Comparison of ENCODE assay signal across 9 cellular contexts in genomic region chrX:128106630-128107029, GRCh38. TPM values are rescaled to one million over a fixed set of nuclear protein-coding genes. Genes with fewer than 3 reads are reported as not detected.
DNase-seq lines count a peak whose midpoint lies in the region; ATAC-seq and TF ChIP-seq lines count a peak whose summit lies in the region.
"Had no signal": no experiment of that assay in that cellular context is flagged by ENCODE, and none has a peak within 500 bp of the region (broad histone marks: within the 10 kb centered on the region; RNA-seq: fewer than 3 reads in every experiment).

No MANE protein-coding gene starts in this region.

- H3K36me3 ChIP-seq in SK-N-MC (ENCODE audit: insufficient read depth, low read length) (no peaks in the 10 kb centered on the region), left lung (no peaks in the 10 kb centered on the region)
- H3K36me3 ChIP-seq: neutrophil had no signal

- intact Hi-C loops in left lung (cut with DNase I) (no loop called here), posterior cingulate gyrus (cut with DNase I) (no loop called here)

- H3K4me3 ChIP-seq in SK-N-MC (no peak overlapping the region), left lung (no peak overlapping the region)

- peak; percentile 26 for DNase-seq in DMS53 treated with DMSO at 0.1 percent for 48 hours (lab: John Stamatoyannopoulos, UW; ENCODE audit: unreplicated experiment)
- DNase-seq in SK-N-MC (ENCODE audit: low read depth, low spot score), result peak; percentile 5
- no peak for DNase-seq in left lung
- DNase-seq in posterior cingulate gyrus, result no peak
- DNase-seq in GM19238 (ENCODE audit: insufficient read length, low spot score), result no peak
- DNase-seq in NCI-H345 treated with DMSO at 0.1 percent for 48 hours (lab: John Stamatoyannopoulos, UW; ENCODE audit: unreplicated experiment), result no peak

- H3K9ac ChIP-seq in SK-N-MC (ENCODE audit: insufficient read length), result no peak overlapping the region

- H3K4me1 ChIP-seq in left lung, result no peaks in the 10 kb centered on the region

- H3K9me3 ChIP-seq in SK-N-MC (ENCODE audit: low read depth, low read length) (no peaks in the 10 kb centered on the region), left lung (no peaks in the 10 kb centered on the region)
- H3K9me3 ChIP-seq: neutrophil had no signal

- H3K27ac ChIP-seq in SK-N-MC, result no peak overlapping the region
- H3K27ac ChIP-seq in left lung, result no peak overlapping the region
- H3K27ac ChIP-seq: neutrophil had no signal

- no peaks in the 10 kb centered on the region for H3K27me3 ChIP-seq in left lung
- H3K27me3 ChIP-seq: neutrophil had no signal

- ATAC-seq in left lung, result peak; percentile 49
- no peak for ATAC-seq in HG03135 (IDR thresholded peaks at IDR 0.05; ENCODE audit: unreplicated experiment)

- TF ChIP-seq CTCF in LNCAP (IDR thresholded peaks at IDR 0.05) (peak; percentile 57), left lung (IDR thresholded peaks at IDR 0.05) (no peak)

RNA-seq across cellular contexts. Expression of gene ACTRT1, which starts 54.4 kb away (rescaled TPM):
- total RNA-seq in left lung, result not detected

Comparison
In these comparisons a context has a peak if more than half of its experiments do, and no peak if none do; other contexts are left out.
1. DNase-seq: peak in DMS53 treated with DMSO at 0.1 percent for 48 hours (single experiment) and SK-N-MC (single experiment); none in left lung (0 of 2), posterior cingulate gyrus (0 of 10), GM19238 (single experiment) and NCI-H345 treated with DMSO at 0.1 percent for 48 hours (single experiment).